In the genomic region with DNA sequence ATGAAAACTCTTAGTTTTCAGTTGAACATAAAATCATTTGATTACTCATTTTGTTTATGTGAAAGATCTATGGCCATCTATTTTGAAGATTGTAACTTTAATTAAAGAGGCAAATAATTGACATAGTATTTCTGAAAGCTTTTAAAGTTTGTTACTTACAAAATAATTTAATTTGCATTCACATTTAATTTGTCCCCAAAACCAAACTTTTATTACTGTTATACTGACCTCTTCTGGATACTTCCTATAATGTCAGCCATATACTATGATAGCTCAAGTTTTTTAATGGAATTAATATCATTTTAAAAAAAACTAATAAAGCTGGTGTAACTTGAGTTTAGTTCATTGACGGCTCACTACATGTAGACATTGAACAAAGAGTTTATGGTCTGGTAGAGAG, we compare ENCODE assay signal across 12 cellular contexts. TPM values are rescaled to one million over a fixed set of nuclear protein-coding genes. Genes with fewer than 3 reads are reported as not detected.
DNase-seq lines count a peak whose midpoint lies in the region; ATAC-seq, FAIRE-seq and TF ChIP-seq lines count a peak whose summit lies in the region.
"Had no signal": no experiment of that assay in that cellular context is flagged by ENCODE, and none has a peak within 500 bp of the region (broad histone marks: within the 10 kb centered on the region; RNA-seq: fewer than 3 reads in every experiment).

No MANE protein-coding gene starts in this region.

- DNase-seq in cardiac muscle cell (ENCODE audit: low read depth in 1 of 2, low spot score in 1 of 2) (peak in 1 of 2 donors; percentile 10), left cardiac atrium (no peak), RCC 7860 (ENCODE audit: low spot score) (no peak), fibroblast of mammary gland (ENCODE audit: low read depth) (no peak), adrenal gland (no peak), activated gamma-delta T cell (lab: John Stamatoyannopoulos, UW) (no peak), NCI-H524 treated with DMSO at 0.1 percent for 48 hours (lab: John Stamatoyannopoulos, UW) (no peak)
- DNase-seq: activated CD4-positive, alpha-beta T cell treated with anti-CD3 and anti-CD28 coated beads, Interleukin-2, amount 50 U/mL, for 48 hours; activated naive CD8-positive, alpha-beta T cell treated with anti-CD3 and anti-CD28 coated beads, Interleukin-2, amount 50 U/mL, for 24 hours; NCI-H1436 treated with DMSO at 0.1 percent for 48 hours; stimulated activated naive CD8-positive, alpha-beta T cell treated with anti-CD3 and anti-CD28 coated beads, Interleukin-15, Interleukin-2, amounts not matched to agents 100 U/mL and 50 U/mL, for 24 hours had no signal

- intact Hi-C loops in left cardiac atrium (cut with DNase I), result loop anchor here in 1 of 2 donors (2.0 kb wide), 1 partner anchor 375 kb away; no protein-coding TSS in a partner anchor
- intact Hi-C loops in adrenal gland (cut with DNase I), result no loop called here

- no peaks in the 10 kb centered on the region for H3K27me3 ChIP-seq in cardiac muscle cell
- H3K27me3 ChIP-seq in adrenal gland, result no peaks in the 10 kb centered on the region

- 0 to 48% (median 0%) methylated on average over 1 of the region's 1 CpG for WGBS in adrenal gland, 4 donors

- ATAC-seq in left cardiac atrium (no peak), HG03095 (IDR thresholded peaks at IDR 0.05; ENCODE audit: unreplicated experiment) (no peak)
- ATAC-seq: activated naive CD8-positive, alpha-beta T cell treated with anti-CD3 and anti-CD28 coated beads, Interleukin-2, amount 50 U/mL, for 24 hours; stimulated activated naive CD8-positive, alpha-beta T cell treated with anti-CD3 and anti-CD28 coated beads, Interleukin-15, Interleukin-2, amounts not matched to agents 100 U/mL and 50 U/mL, for 24 hours had no signal

- FAIRE-seq in RCC 7860 (lab: Jason Lieb, UNC), result peak; percentile 69

- no peak for TF ChIP-seq POLR2A in adrenal gland (IDR thresholded peaks at IDR 0.05)

- H3K36me3 ChIP-seq in cardiac muscle cell, result no peaks in the 10 kb centered on the region
- H3K36me3 ChIP-seq in adrenal gland (replicated peaks in 1 of 2), result no peaks in the 10 kb centered on the region

- TF ChIP-seq CTCF in cardiac muscle cell (IDR thresholded peaks at IDR 0.05; ENCODE audit: low read depth, low read length) (peak; percentile 43), fibroblast of mammary gland (conservative IDR thresholded peaks at IDR 0.05; ENCODE audit: control insufficient read depth, insufficient read depth, low read depth, low read length) (peak; percentile 44), adrenal gland (IDR thresholded peaks at IDR 0.05) (peak in 2 of 6 experiments; percentile 32 to 39)

- H3K9me3 ChIP-seq in cardiac muscle cell (ENCODE audit: low read depth) (no peaks in the 10 kb centered on the region), adrenal gland (replicated peaks in 1 of 3) (no peaks in the 10 kb centered on the region)

- no peak overlapping the region for H3K4me3 ChIP-seq in cardiac muscle cell
- H3K4me3 ChIP-seq in fibroblast of mammary gland (ENCODE audit: control insufficient read depth, low read depth, low read length), result no peak overlapping the region
- H3K4me3 ChIP-seq in adrenal gland, result no peak overlapping the region

- H3K27ac ChIP-seq in cardiac muscle cell (no peak overlapping the region), adrenal gland (no peak overlapping the region)

- no peaks in the 10 kb centered on the region for H3K4me1 ChIP-seq in cardiac muscle cell (ENCODE audit: low read depth)
- no peaks in the 10 kb centered on the region for H3K4me1 ChIP-seq in adrenal gland (replicated peaks in 1 of 2)

RNA-seq across cellular contexts. Expression of a gene that starts 4.9 kb away (rescaled TPM):
- total RNA-seq in cardiac muscle cell (0.09 and 0.32 TPM in 2 replicates), left cardiac atrium (100 to 1,000 TPM in 1 of 2 donors, 10 to 100 TPM in 1; 77.5 to 121 TPM), adrenal gland (under 1 TPM in 2 of 8 donors, not detected in 6; 0.32 to 0.53 TPM)
- polyA plus RNA-seq in cardiac muscle cell (0.66 TPM in 1 of 2 replicates, not detected in the other), adrenal gland (1 to 10 TPM in 1 of 3 donors, under 1 TPM in 2; 0.33 to 1.3 (median 0.40) TPM)

Comparison
In these comparisons a context has a peak if more than half of its experiments do, and no peak if none do; other contexts are left out.
1. RNA of a gene that starts 4.9 kb away (total RNA-seq): 77.5 to 121 TPM in left cardiac atrium; 0.09 to 0.32 TPM in cardiac muscle cell and 0.32 to 0.53 TPM in adrenal gland; every median in the first group is over 10 times any median in the second.